In the genomic region with DNA sequence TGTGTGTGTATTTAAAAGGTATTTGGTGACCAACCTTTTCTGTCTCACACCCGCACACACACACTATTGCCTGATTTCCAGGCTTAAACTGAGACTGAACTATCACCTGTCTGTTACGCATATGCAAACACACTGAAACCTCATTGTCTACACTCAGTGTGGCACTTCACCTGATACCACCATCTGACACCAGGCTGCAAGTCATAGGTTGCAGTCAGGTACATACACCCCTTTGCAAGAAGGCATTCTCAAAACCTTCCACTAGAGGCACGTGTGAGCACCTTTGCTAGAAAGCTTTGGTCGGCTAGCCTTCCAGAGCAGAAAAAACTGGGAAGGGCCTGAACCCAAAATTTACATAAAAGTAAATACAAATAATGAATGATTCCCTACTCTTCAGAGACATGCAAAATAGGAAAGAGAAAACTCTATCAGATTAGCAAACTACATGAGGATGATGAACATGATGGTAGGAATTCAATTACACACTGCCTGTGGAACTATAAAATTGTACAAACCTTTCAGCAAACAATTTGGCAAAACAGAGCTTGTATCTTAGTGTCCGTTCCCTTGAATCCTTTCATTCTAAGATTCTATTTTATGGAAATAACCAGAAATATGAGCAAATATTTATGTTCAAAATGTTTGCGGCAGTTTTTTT, we compare ENCODE assay signal across 8 cellular contexts. TPM values are rescaled to one million over a fixed set of nuclear protein-coding genes. Genes with fewer than 3 reads are reported as not detected.
DNase-seq lines count a peak whose midpoint lies in the region; ATAC-seq and TF ChIP-seq lines count a peak whose summit lies in the region.

No MANE protein-coding gene starts in this region.

- no peak overlapping the region for H3K4me3 Mint-ChIP-seq in endothelial cell (ENCODE audit: unreplicated experiment)
- H3K4me3 Mint-ChIP-seq in naive thymus-derived CD8-positive, alpha-beta T cell, result no peak overlapping the region

- H3K9me3 Mint-ChIP-seq in endothelial cell (ENCODE audit: unreplicated experiment), result no peaks in the 10 kb centered on the region
- H3K9me3 Mint-ChIP-seq in naive thymus-derived CD8-positive, alpha-beta T cell, result peaks cover 0 to 15% (median 9%) of the 10 kb centered on the region in 9 donors

- peak; percentile 79 for TF ChIP-seq CTCF in endothelial cell (IDR thresholded peaks at IDR 0.05; ENCODE audit: unreplicated experiment)

- no peaks in the 10 kb centered on the region for H3K36me3 Mint-ChIP-seq in endothelial cell (ENCODE audit: low read depth, unreplicated experiment)
- H3K36me3 Mint-ChIP-seq in naive thymus-derived CD8-positive, alpha-beta T cell, result peaks cover 0 to 7% (median 3%) of the 10 kb centered on the region in 3 donors

- peak; percentile 77 for ATAC-seq in activated CD4-positive, CD25-positive, alpha-beta regulatory T cell treated with anti-CD3 and anti-CD28 coated beads, Interleukin-2, amount 50 U/mL, for 24 hours
- peak; percentile 61 for ATAC-seq in GM21825 (IDR thresholded peaks at IDR 0.05; ENCODE audit: unreplicated experiment)
- peak; percentile 79 to 90 for ATAC-seq in naive thymus-derived CD8-positive, alpha-beta T cell

- H3K4me1 Mint-ChIP-seq in endothelial cell (ENCODE audit: unreplicated experiment), result peaks cover 6% of the 10 kb centered on the region
- H3K4me1 Mint-ChIP-seq in naive thymus-derived CD8-positive, alpha-beta T cell, result peaks cover 2 to 12% (median 5%) of the 10 kb centered on the region in 4 donors

- no peak overlapping the region for H3K27ac Mint-ChIP-seq in endothelial cell (ENCODE audit: unreplicated experiment)
- H3K27ac Mint-ChIP-seq in naive thymus-derived CD8-positive, alpha-beta T cell, result no peak overlapping the region

- H3K27me3 Mint-ChIP-seq in endothelial cell (ENCODE audit: unreplicated experiment), result peaks cover 17% of the 10 kb centered on the region
- H3K27me3 Mint-ChIP-seq in naive thymus-derived CD8-positive, alpha-beta T cell, result peaks cover 44 to 88% (median 65%) of the 10 kb centered on the region in 5 donors

- DNase-seq in activated CD4-positive, CD25-positive, alpha-beta regulatory T cell treated with anti-CD3 and anti-CD28 coated beads, Interleukin-2, amount 50 U/mL, for 72 hours, result no peak
- peak; percentile 53 to 88 (median 80) for DNase-seq in NCI-H1417 (lab: John Stamatoyannopoulos, UW)
- DNase-seq in SW 1271 (lab: John Stamatoyannopoulos, UW), result peak; percentile 24 to 73
- peak; percentile 73 for DNase-seq in endothelial cell (ENCODE audit: low spot score)
- DNase-seq in naive thymus-derived CD8-positive, alpha-beta T cell, result peak in 5 of 10 donors; percentile 29 to 48 (median 41)
- DNase-seq in activated CD4-positive, CD25-positive, alpha-beta regulatory T cell (lab: John Stamatoyannopoulos, UW), result no peak

- POLR2A ChIA-PET in naive thymus-derived CD8-positive, alpha-beta T cell (lab: Charles Lee), result no interaction called here

RNA-seq across cellular contexts. Expression of a gene that starts 5.9 kb away (rescaled TPM):
- total RNA-seq in endothelial cell (ENCODE audit: unreplicated experiment), result 0.33 TPM
- not detected for total RNA-seq in naive thymus-derived CD8-positive, alpha-beta T cell
- polyA plus RNA-seq in naive thymus-derived CD8-positive, alpha-beta T cell, result not detected

RNA-seq across cellular contexts. Expression of a gene that starts 43.7 kb away (rescaled TPM):
- total RNA-seq in endothelial cell (ENCODE audit: unreplicated experiment), result 866 TPM
- 100 to 1,000 TPM; 697 to 751 TPM for total RNA-seq in naive thymus-derived CD8-positive, alpha-beta T cell
- 100 to 1,000 TPM; 812 to 913 (median 878) TPM for polyA plus RNA-seq in naive thymus-derived CD8-positive, alpha-beta T cell

Comparison
In these comparisons a context has a peak if more than half of its experiments do, and no peak if none do; other contexts are left out.
1. DNase-seq: peak in NCI-H1417 (3 of 3), SW 1271 (2 of 2) and endothelial cell (single experiment); none in activated CD4-positive, CD25-positive, alpha-beta regulatory T cell treated with anti-CD3 and anti-CD28 coated beads, Interleukin-2, amount 50 U/mL, for 72 hours (single experiment) and activated CD4-positive, CD25-positive, alpha-beta regulatory T cell (0 of 4).
2. Peak in every context shown above with its lines, with median percentiles within 50 percentile points of each other: ATAC-seq.